13 cellular contexts compared by ENCODE assay signal in genomic region chr4:165177725-165178666, GRCh38. TPM values are rescaled to one million over a fixed set of nuclear protein-coding genes. Genes with fewer than 3 reads are reported as not detected.
A peak's percentile ranks its signal among the peaks of the same experiment; 100 is the strongest.
DNase-seq lines count a peak whose midpoint lies in the region; ATAC-seq, FAIRE-seq and TF ChIP-seq lines count a peak whose summit lies in the region.
"Had no signal": no experiment of that assay in that cellular context is flagged by ENCODE, and none has a peak within 500 bp of the region (broad histone marks: within the 10 kb centered on the region; RNA-seq: fewer than 3 reads in every experiment).

No MANE protein-coding gene starts in this region.

- H3K4me3 Mint-ChIP-seq in activated naive CD8-positive, alpha-beta T cell treated with anti-CD3 and anti-CD28 coated beads for 36 hours = no peak overlapping the region

- H3K4me1 ChIP-seq in Loucy (ENCODE audit: insufficient read depth, low read length, poor library complexity, severe bottlenecking) = no peaks in the 10 kb centered on the region

- no peak overlapping the region for H3K27ac Mint-ChIP-seq in activated naive CD8-positive, alpha-beta T cell treated with anti-CD3 and anti-CD28 coated beads for 36 hours

- 0 out of 2 replicates have a peak overlapping the region, but pooled peaks have one; percentile 15 for H2AFZ ChIP-seq in Loucy (ENCODE audit: low read length)

- H3K27me3 Mint-ChIP-seq in activated naive CD8-positive, alpha-beta T cell treated with anti-CD3 and anti-CD28 coated beads for 36 hours = no peaks in the 10 kb centered on the region

- H3K36me3 Mint-ChIP-seq in activated naive CD8-positive, alpha-beta T cell treated with anti-CD3 and anti-CD28 coated beads for 36 hours = peaks cover 3% of the 10 kb centered on the region

- H3K9me2 ChIP-seq in Loucy (replicated peaks; ENCODE audit: low read depth, low read length) = no peaks in the 10 kb centered on the region

- H3K9me3 ChIP-seq in Loucy (ENCODE audit: insufficient read depth, low read depth, low read length) = no peaks in the 10 kb centered on the region

- no peaks in the 10 kb centered on the region for H4K20me1 ChIP-seq in Loucy (ENCODE audit: insufficient read depth, low read length, poor library complexity, severe bottlenecking)

- no peaks in the 10 kb centered on the region for H3K79me2 ChIP-seq in Loucy (ENCODE audit: insufficient read depth, low read length)

- DNase-seq in Caki2 (ENCODE audit: low read depth) = peak; percentile 8
- no peak for DNase-seq in GM19239 (ENCODE audit: insufficient read length, low spot score)
- DNase-seq in activated naive CD8-positive, alpha-beta T cell treated with anti-CD3 and anti-CD28 coated beads for 36 hours = no peak
- no peak for DNase-seq in Right ventricle myocardium superior
- DNase-seq in amygdala (lab: John Stamatoyannopoulos, UW) = no peak
- no peak for DNase-seq in KG1 (lab: John Stamatoyannopoulos, UW)
- DNase-seq: ACHN, NCI-H187, OCI-M1 had no signal

- peak; percentile 4 for FAIRE-seq in GM19239 (lab: Jason Lieb, UNC)
- FAIRE-seq: astrocyte had no signal

- intact Hi-C loops in Right ventricle myocardium superior (cut with DNase I) = no loop called here

- H3K9me3 Mint-ChIP-seq in activated naive CD8-positive, alpha-beta T cell treated with anti-CD3 and anti-CD28 coated beads for 36 hours = peaks cover 3% of the 10 kb centered on the region

- ATAC-seq in HG02642 (IDR thresholded peaks at IDR 0.05; ENCODE audit: poor library complexity, unreplicated experiment) (peak; percentile 79), Right ventricle myocardium superior (ENCODE audit: poor library complexity) (no peak)

- H3K27me3 ChIP-seq in Loucy (ENCODE audit: insufficient read depth, low read length, poor library complexity, severe bottlenecking) = no peaks in the 10 kb centered on the region

- in situ Hi-C loops in Caki2 (cut with HindIII; ENCODE audit: low pct_unique_long_range_greater_than_20kb, low sequenced_read_pairs) = no loop called here

- no peaks in the 10 kb centered on the region for H3K36me3 ChIP-seq in Loucy (ENCODE audit: insufficient read depth, low read length)

- H3K9ac ChIP-seq in Loucy (ENCODE audit: low read depth, low read length, poor library complexity, severe bottlenecking) = no peak overlapping the region

- no peak overlapping the region for H3K4me2 ChIP-seq in Loucy (ENCODE audit: low read depth, low read length, poor library complexity, severe bottlenecking)
- H3K4me2 ChIP-seq: smooth muscle cell had no signal

- no peak overlapping the region for H3K4me3 ChIP-seq in Loucy (ENCODE audit: low read length, poor library complexity, severe bottlenecking)
- H3K4me3 ChIP-seq: smooth muscle cell had no signal

- peaks cover 5% of the 10 kb centered on the region for H3K4me1 Mint-ChIP-seq in activated naive CD8-positive, alpha-beta T cell treated with anti-CD3 and anti-CD28 coated beads for 36 hours

- no peak for TF ChIP-seq CTCF in Loucy (conservative IDR thresholded peaks at IDR 0.05; ENCODE audit: low read length)

- H3F3A ChIP-seq in Loucy (ENCODE audit: low read depth) = no peaks in the 10 kb centered on the region

RNA-seq across cellular contexts. Expression of gene KLHL2, which starts 29.4 kb away (rescaled TPM):
- total RNA-seq in Caki2 (2014; rRNA removed; shearing (Covaris generic); ENCODE audit: low replicate concordance) = 3.5 and 10.1 TPM in 2 replicates
- 10 to 100 TPM; 23.7 to 28.0 TPM for total RNA-seq in activated naive CD8-positive, alpha-beta T cell treated with anti-CD3 and anti-CD28 coated beads for 36 hours
- total RNA-seq in Right ventricle myocardium superior = 7.3 TPM
